Comparison of ENCODE assay signal across 21 cellular contexts in the genomic region with DNA sequence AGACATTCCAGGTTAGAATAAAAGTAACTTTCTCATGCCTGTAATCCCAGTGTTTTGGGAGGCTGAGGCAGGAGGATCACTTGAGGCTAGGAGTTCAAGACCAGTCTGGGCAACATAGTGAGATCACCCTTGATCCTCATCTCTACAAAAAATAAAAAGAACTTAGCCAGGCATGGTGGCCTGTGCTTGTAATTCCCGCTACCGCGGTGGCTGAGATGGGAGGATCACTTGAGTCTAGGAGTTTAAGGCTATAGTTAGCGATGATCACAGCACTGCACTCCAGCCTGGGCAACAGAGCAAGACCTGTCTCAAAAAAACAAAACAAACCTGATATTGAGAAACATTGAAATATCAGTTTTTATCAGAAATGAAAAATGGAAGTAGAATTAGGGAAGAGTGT.
"Had no signal": no experiment of that assay in that cellular context is flagged by ENCODE, and none has a peak within 500 bp of the region (broad histone marks: within the 10 kb centered on the region; RNA-seq: fewer than 3 reads in every experiment).

No MANE protein-coding gene starts in this region.

- H3K27ac ChIP-seq: adrenal gland, breast epithelium, VCaP had no signal

- H3K27ac Mint-ChIP-seq: activated CD4-positive, alpha-beta memory T cell treated with anti-CD3 and anti-CD28 coated beads, Interleukin-2, amount 10 ng/mL, durations not matched to agents 7 days and 5 days; activated CD4-positive, alpha-beta T cell treated with anti-CD3 and anti-CD28 coated beads for 36 hours; activated naive CD4-positive, alpha-beta T cell treated with anti-CD3 and anti-CD28 coated beads, Interleukin-2, amount 10 ng/mL, durations not matched to agents 7 days and 5 days; activated naive CD8-positive, alpha-beta T cell treated with anti-CD3 and anti-CD28 coated beads, Interleukin-2, amount 10 ng/mL, durations not matched to agents 7 days and 5 days; activated T-cell treated with anti-CD3 and anti-CD28 coated beads, Interleukin-2, amount 50 U/mL, for 72 hours; activated T-helper 2 cell treated with anti-CD3 and anti-CD28 coated beads, Interferon-gamma antibody, Interleukin-2, Interleukin-4, amounts not matched to agents 10 μg/mL and 5 μg/mL and 100 μg/mL, durations not matched to agents 14 hours and 24 hours and 36 hours had no signal

- H3K36me3 ChIP-seq: adrenal gland, breast epithelium had no signal

- H3K9me3 ChIP-seq: adrenal gland, breast epithelium had no signal

- H3K9me3 Mint-ChIP-seq: activated CD4-positive, alpha-beta memory T cell treated with anti-CD3 and anti-CD28 coated beads, Interleukin-2, amount 10 ng/mL, durations not matched to agents 7 days and 5 days; activated naive CD4-positive, alpha-beta T cell treated with anti-CD3 and anti-CD28 coated beads, Interleukin-2, amount 10 ng/mL, durations not matched to agents 7 days and 5 days; activated naive CD8-positive, alpha-beta T cell treated with anti-CD3 and anti-CD28 coated beads, Interleukin-2, amount 10 ng/mL, durations not matched to agents 7 days and 5 days; activated T-cell treated with anti-CD3 and anti-CD28 coated beads, Interleukin-2, amount 50 U/mL, for 72 hours; activated T-helper 2 cell treated with anti-CD3 and anti-CD28 coated beads, Interferon-gamma antibody, Interleukin-2, Interleukin-4, amounts not matched to agents 10 μg/mL and 5 μg/mL and 100 μg/mL, durations not matched to agents 14 hours and 24 hours and 36 hours had no signal

- H3K27me3 ChIP-seq: breast epithelium had no signal

- DNase-seq: activated CD4-positive, alpha-beta memory T cell treated with anti-CD3 and anti-CD28 coated beads, Interleukin-2, amount 10 ng/mL, durations not matched to agents 7 days and 5 days; activated CD4-positive, alpha-beta T cell treated with anti-CD3 and anti-CD28 coated beads for 36 hours; activated CD4-positive, alpha-beta T cell treated with anti-CD3 and anti-CD28 coated beads, Interleukin-2, amount 50 U/mL, for 1 hour; activated gamma-delta T cell treated with Interleukin-2 at 50 U/mL for 16 hours; activated naive CD4-positive, alpha-beta T cell treated with anti-CD3 and anti-CD28 coated beads, Interleukin-2, amount 10 ng/mL, durations not matched to agents 7 days and 5 days; activated naive CD8-positive, alpha-beta T cell treated with anti-CD3 and anti-CD28 coated beads, Interleukin-2, amount 10 ng/mL, durations not matched to agents 7 days and 5 days; activated T-cell treated with anti-CD3 and anti-CD28 coated beads for 4 hours; activated T-cell treated with anti-CD3 and anti-CD28 coated beads, Interleukin-2, amount 50 U/mL, for 72 hours; adrenal gland; anterior cingulate cortex; Kasumi-1; KBM-7; NCI-H146; NCI-H187 treated with DMSO at 0.1 percent for 48 hours; NCI-H2081 treated with DMSO at 0.1 percent for 48 hours; NCI-H446; NCI-H524; SIG-M5 had no signal

- ATAC-seq: activated CD4-positive, alpha-beta T cell treated with anti-CD3 and anti-CD28 coated beads for 36 hours; activated T-cell treated with anti-CD3 and anti-CD28 coated beads, Interleukin-2, amount 50 U/mL, for 72 hours had no signal

- H3K4me3 Mint-ChIP-seq: activated CD4-positive, alpha-beta memory T cell treated with anti-CD3 and anti-CD28 coated beads, Interleukin-2, amount 10 ng/mL, durations not matched to agents 7 days and 5 days; activated CD4-positive, alpha-beta T cell treated with anti-CD3 and anti-CD28 coated beads for 36 hours; activated naive CD4-positive, alpha-beta T cell treated with anti-CD3 and anti-CD28 coated beads, Interleukin-2, amount 10 ng/mL, durations not matched to agents 7 days and 5 days; activated naive CD8-positive, alpha-beta T cell treated with anti-CD3 and anti-CD28 coated beads, Interleukin-2, amount 10 ng/mL, durations not matched to agents 7 days and 5 days; activated T-cell treated with anti-CD3 and anti-CD28 coated beads, Interleukin-2, amount 50 U/mL, for 72 hours had no signal

- H3K4me1 ChIP-seq: breast epithelium had no signal

- H3K36me3 Mint-ChIP-seq: activated naive CD8-positive, alpha-beta T cell treated with anti-CD3 and anti-CD28 coated beads, Interleukin-2, amount 10 ng/mL, durations not matched to agents 7 days and 5 days had no signal

- H3K4me3 ChIP-seq: adrenal gland, breast epithelium had no signal
